ENCODE assay signal across 8 cellular contexts in the genomic region with DNA sequence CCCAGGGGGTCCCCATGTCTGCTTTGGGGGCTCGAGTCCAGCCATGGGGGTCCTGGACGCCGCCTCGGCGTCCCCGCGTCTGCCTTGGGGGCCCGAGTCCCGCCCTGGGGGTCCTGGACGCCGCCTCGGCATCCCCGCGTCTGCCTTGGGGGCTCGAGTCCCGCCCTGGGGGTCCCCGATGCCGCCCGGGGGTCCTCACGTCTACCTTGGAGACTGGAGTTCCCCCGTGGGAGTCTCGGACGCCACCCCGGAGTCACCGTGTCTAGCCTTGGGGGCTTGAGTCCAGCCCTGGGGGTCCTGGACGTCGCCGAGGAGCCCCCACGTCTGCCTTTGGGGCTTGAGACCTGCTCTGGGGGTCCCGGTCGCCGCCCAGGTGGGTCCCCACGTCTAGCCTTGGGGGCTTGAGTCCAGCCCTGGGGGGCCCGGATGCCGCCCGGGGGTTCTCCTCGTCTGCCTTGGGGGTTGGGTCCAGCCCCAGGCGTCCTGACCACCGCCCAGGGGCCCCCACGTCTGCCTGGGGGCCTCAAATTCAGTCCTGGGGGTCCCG. TPM values are rescaled to one million over a fixed set of nuclear protein-coding genes. Genes with fewer than 3 reads are reported as not detected.
DNase-seq lines count a peak whose midpoint lies in the region; ATAC-seq and TF ChIP-seq lines count a peak whose summit lies in the region.

No MANE protein-coding gene starts in this region.

- H4K20me1 ChIP-seq in Karpas-422 (ENCODE audit: insufficient read depth, low read depth, low read length): peaks cover 7% of the 10 kb centered on the region; the same call in 1 of the 2 replicates

- H3K36me3 ChIP-seq in Karpas-422 (ENCODE audit: insufficient read depth, low read length) (peaks cover 11% of the 10 kb centered on the region), left lung (peaks cover 0 to 16% of the 10 kb centered on the region in 2 donors), suprapubic skin (peaks cover 17% of the 10 kb centered on the region)

- H3K4me3 ChIP-seq in Karpas-422 (ENCODE audit: low read length) (peak overlapping the region; percentile 97), astrocyte of the spinal cord (ENCODE audit: low read depth, low read length) (peak overlapping the region; percentile 93), left lung (peak overlapping the region; percentile 67 to 89), suprapubic skin (peak overlapping the region; percentile 98)

- H3K27me3 ChIP-seq in Karpas-422 (ENCODE audit: low read length) (no peaks in the 10 kb centered on the region), left lung (peaks cover 0 to 8% of the 10 kb centered on the region in 2 donors), suprapubic skin (peaks cover 5% of the 10 kb centered on the region)

- in situ Hi-C loops in astrocyte of the spinal cord (cut with HindIII; ENCODE audit: low sequenced_read_pairs): no loop called here

- peak overlapping the region; percentile 69 for H3K4me2 ChIP-seq in Karpas-422 (ENCODE audit: low read depth, low read length, poor library complexity, severe bottlenecking)

- H2AFZ ChIP-seq in Karpas-422 (ENCODE audit: low read length): no peak overlapping the region

- peaks cover 25% of the 10 kb centered on the region for H3K4me1 ChIP-seq in Karpas-422 (ENCODE audit: low read length)
- H3K4me1 ChIP-seq in left lung: peaks cover 7 to 21% of the 10 kb centered on the region in 2 donors
- peaks cover 32% of the 10 kb centered on the region for H3K4me1 ChIP-seq in suprapubic skin

- no peak for TF ChIP-seq POLR2A in suprapubic skin (IDR thresholded peaks at IDR 0.05)

- H3K9me3 ChIP-seq in Karpas-422 (ENCODE audit: low read length) (no peaks in the 10 kb centered on the region), left lung (no peaks in the 10 kb centered on the region), suprapubic skin (no peaks in the 10 kb centered on the region)

- H3K79me2 ChIP-seq in Karpas-422 (ENCODE audit: low read length): peaks cover 28% of the 10 kb centered on the region

- H3K9ac ChIP-seq in Karpas-422 (ENCODE audit: low read length): peak overlapping the region; percentile 100

- 2% methylated on average over 8 of the region's 41 CpGs for WGBS in suprapubic skin

- no peak for TF ChIP-seq EP300 in suprapubic skin (IDR thresholded peaks at IDR 0.05)

- H3K27ac ChIP-seq in Karpas-422 (ENCODE audit: low read length) (peak overlapping the region; percentile 87), left lung (peak overlapping the region; percentile 45 to 96), suprapubic skin (peak overlapping the region; percentile 99)

- H3K9me2 ChIP-seq in Karpas-422 (replicated peaks; ENCODE audit: insufficient read depth, low read length): no peaks in the 10 kb centered on the region

- intact Hi-C loops in left lung (cut with DNase I): no loop called here

- ATAC-seq in left lung: no peak

- no peak for TF ChIP-seq CTCF in astrocyte of the spinal cord (IDR thresholded peaks at IDR 0.05; ENCODE audit: low read depth, low read length)
- TF ChIP-seq CTCF in left lung (IDR thresholded peaks at IDR 0.05): no peak
- no peak for TF ChIP-seq CTCF in suprapubic skin (IDR thresholded peaks at IDR 0.05)

- DNase-seq in Karpas-422 (no peak), astrocyte of the spinal cord (ENCODE audit: low read depth, low spot score) (no peak), left lung (peak; percentile 49 to 88), suprapubic skin (ENCODE audit: low spot score in 2 of 2) (peak; percentile 82), dedifferentiated amniotic fluid mesenchymal stem cell (ENCODE audit: extremely low spot score) (no peak), activated gamma-delta T cell treated with Interleukin-2 at 50 U/mL for 16 hours (no peak), HuH-7 (ENCODE audit: low spot score) (no peak), DMS79 treated with DMSO at 0.1 percent for 48 hours (lab: John Stamatoyannopoulos, UW) (no peak)

RNA-seq across cellular contexts. Expression of a gene that starts 1.1 kb away (rescaled TPM):
- 19.4 and 57.3 TPM in 2 replicates for total RNA-seq in Karpas-422 (2014; rRNA removed; shearing (Covaris generic); ENCODE audit: low replicate concordance)
- total RNA-seq in left lung: 10 to 100 TPM; 41.0 to 57.8 TPM
- 10 to 100 TPM; 29.7 to 36.4 (median 34.3) TPM for total RNA-seq in suprapubic skin

RNA-seq across cellular contexts. Expression of a gene that starts 38.5 kb away (rescaled TPM):
- total RNA-seq in Karpas-422 (2014; rRNA removed; shearing (Covaris generic); ENCODE audit: low replicate concordance): 49.4 and 69.5 TPM in 2 replicates
- total RNA-seq in left lung (10 to 100 TPM; 17.0 to 17.8 TPM), suprapubic skin (10 to 100 TPM; 22.4 to 78.3 (median 54.2) TPM)

Comparison
In these comparisons a context has a peak if more than half of its experiments do, and no peak if none do; other contexts are left out.
1. DNase-seq: peak in left lung (2 of 2) and suprapubic skin (2 of 2); none in Karpas-422 (single experiment), astrocyte of the spinal cord (single experiment), dedifferentiated amniotic fluid mesenchymal stem cell (single experiment), activated gamma-delta T cell treated with Interleukin-2 at 50 U/mL for 16 hours (single experiment), HuH-7 (single experiment) and DMS79 treated with DMSO at 0.1 percent for 48 hours (single experiment).
2. Peak in every context shown above with its lines, with median percentiles within 50 percentile points of each other: H3K27ac ChIP-seq and H3K4me3 ChIP-seq.